In genomic region chr13:22126433-22127021, GRCh38 we compare ENCODE assay signal across 11 cellular contexts.
A peak's percentile ranks its signal among the peaks of the same experiment; 100 is the strongest.
DNase-seq lines count a peak whose midpoint lies in the region; ATAC-seq, FAIRE-seq and TF ChIP-seq lines count a peak whose summit lies in the region.
"Had no signal": no experiment of that assay in that cellular context is flagged by ENCODE, and none has a peak within 500 bp of the region (broad histone marks: within the 10 kb centered on the region; RNA-seq: fewer than 3 reads in every experiment).

No MANE protein-coding gene starts in this region.

- no peaks in the 10 kb centered on the region for H3K4me1 ChIP-seq in prostate gland (replicated peaks)

- H3K27ac ChIP-seq in prostate gland, result no peak overlapping the region

- peak; percentile 99 for ATAC-seq in GM18858 (IDR thresholded peaks at IDR 0.05; ENCODE audit: unreplicated experiment)
- ATAC-seq in GM21528 (IDR thresholded peaks at IDR 0.05; ENCODE audit: low FRiP score, unreplicated experiment), result peak; percentile 96
- ATAC-seq in HG03439 (IDR thresholded peaks at IDR 0.05; ENCODE audit: unreplicated experiment), result peak; percentile 92
- ATAC-seq in central memory CD8-positive, alpha-beta T cell (replicated peaks; ENCODE audit: extremely low read depth, poor library complexity, severe bottlenecking), result peak; percentile 85

- TF ChIP-seq POLR2A in H54 (IDR thresholded peaks at IDR 0.05; ENCODE audit: low read depth, low read length) (no peak), prostate gland (IDR thresholded peaks at IDR 0.05) (no peak)

- 40% methylated on average over 2 of the region's 2 CpGs for WGBS in prostate gland

- no peak for DNase-seq in central memory CD8-positive, alpha-beta T cell (ENCODE audit: low spot score in 2 of 2)
- no peak for DNase-seq in NCI-H1105 (lab: John Stamatoyannopoulos, UW)
- DNase-seq in NCI-H510A treated with DMSO at 0.1 percent for 48 hours (lab: John Stamatoyannopoulos, UW), result no peak
- DNase-seq in H54 (ENCODE audit: insufficient read length, low spot score), result no peak
- no peak for DNase-seq in prostate gland (ENCODE audit: low spot score)
- DNase-seq: occipital lobe; SHP77 treated with DMSO at 0.1 percent for 48 hours; stimulated activated naive CD4-positive, alpha-beta T cell had no signal

- H3K4me3 Mint-ChIP-seq in central memory CD8-positive, alpha-beta T cell, result no peak overlapping the region

- H3K36me3 ChIP-seq in prostate gland, result no peaks in the 10 kb centered on the region

- no peaks in the 10 kb centered on the region for H3K36me3 Mint-ChIP-seq in central memory CD8-positive, alpha-beta T cell (ENCODE audit: insufficient read depth)

- H3K27me3 Mint-ChIP-seq in central memory CD8-positive, alpha-beta T cell, result no peaks in the 10 kb centered on the region

- H3K9me3 Mint-ChIP-seq in central memory CD8-positive, alpha-beta T cell, result no peaks in the 10 kb centered on the region

- no peak for TF ChIP-seq CTCF in prostate gland (IDR thresholded peaks at IDR 0.05)

- no peaks in the 10 kb centered on the region for H3K9me3 ChIP-seq in prostate gland

- no peak for FAIRE-seq in H54 (lab: Jason Lieb, UNC)

- H3K27ac Mint-ChIP-seq in central memory CD8-positive, alpha-beta T cell (ENCODE audit: low read depth), result peak overlapping the region; percentile 19

- H3K4me1 Mint-ChIP-seq in central memory CD8-positive, alpha-beta T cell, result peaks cover 19% of the 10 kb centered on the region

- intact Hi-C loops in prostate gland (cut with DNase I), result no loop called here

- no peak overlapping the region for H3K4me3 ChIP-seq in prostate gland

- H3K27me3 ChIP-seq in prostate gland (replicated peaks; ENCODE audit: insufficient read depth), result no peaks in the 10 kb centered on the region
